Comparison of ENCODE assay signal across 1 cellular context in the genomic region with DNA sequence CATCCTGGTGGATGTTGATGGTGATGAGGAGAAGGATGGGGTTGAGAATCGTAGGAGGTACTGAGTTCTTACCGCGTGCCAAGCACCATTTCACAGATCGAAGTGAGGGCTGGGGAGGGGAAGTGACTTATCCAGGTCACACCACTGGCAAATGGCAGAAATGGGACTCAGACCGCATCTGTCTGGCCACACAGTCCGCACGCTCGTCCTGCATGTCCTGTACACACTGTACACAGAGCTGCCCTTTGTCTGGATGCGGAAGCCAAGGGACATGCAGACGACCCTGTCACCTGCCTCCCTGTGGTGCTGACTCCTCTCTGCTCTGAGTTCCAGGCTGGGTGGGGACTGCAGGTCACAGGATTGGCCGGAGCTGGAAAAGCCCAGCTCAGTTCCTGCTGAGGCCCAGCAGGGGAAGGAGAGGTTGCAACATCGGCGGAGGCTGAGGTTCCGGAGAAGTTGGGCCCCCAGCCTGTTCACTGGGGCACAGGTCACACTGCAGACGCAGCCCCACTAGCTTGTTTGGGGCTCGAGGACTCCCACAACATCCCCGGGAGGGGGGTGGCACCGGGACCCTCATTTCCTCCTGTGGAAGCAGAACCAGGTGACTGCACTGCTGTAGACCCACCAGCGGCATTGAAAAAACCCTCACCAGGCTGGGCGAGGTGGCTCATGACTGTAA.
A peak's percentile ranks its signal among the peaks of the same experiment; 100 is the strongest.
TF ChIP-seq lines count a peak whose summit lies in the region.

No MANE protein-coding gene starts in this region.

TF ChIP-seq in HepG2, 621 proteins besides CTCF, POLR2A, EP300 and RAD21 (continued from another document and continues in another):
- TF ChIP-seq NCOA1 (CRISPR knock-in tag; IDR thresholded peaks at IDR 0.05) (peak; percentile 78; the same call in 1 of the 2 replicates), NFATC3 (CRISPR knock-in tag; IDR thresholded peaks at IDR 0.05) (peak; percentile 70), HOXA5 (CRISPR knock-in tag; IDR thresholded peaks at IDR 0.05) (no peak), ZNF7 (CRISPR knock-in tag; IDR thresholded peaks at IDR 0.05) (no peak), ZNF446 (CRISPR knock-in tag; IDR thresholded peaks at IDR 0.05) (0 out of 2 replicates have a peak, but pooled peaks have one; percentile 35), ZFAT (CRISPR knock-in tag; conservative IDR thresholded peaks at IDR 0.05) (no peak), ZNF225 (CRISPR knock-in tag; IDR thresholded peaks at IDR 0.05) (no peak; the same call in 1 of the 2 replicates), KDM2A (CRISPR knock-in tag; IDR thresholded peaks at IDR 0.05; ENCODE audit: borderline replicate concordance, low read depth) (peak; percentile 80; the same call in 1 of the 2 replicates), YEATS2 (CRISPR knock-in tag; IDR thresholded peaks at IDR 0.05; ENCODE audit: borderline replicate concordance) (0 out of 2 replicates have a peak, but pooled peaks have one; percentile 77), ZNF101 (CRISPR knock-in tag; IDR thresholded peaks at IDR 0.05; ENCODE audit: borderline replicate concordance, low read depth) (no peak; the same call in 1 of the 2 replicates), ZNF746 (CRISPR knock-in tag; IDR thresholded peaks at IDR 0.05) (peak; percentile 99), ZFP62 (CRISPR knock-in tag; IDR thresholded peaks at IDR 0.05) (no peak), TEAD3 (CRISPR knock-in tag; optimal IDR thresholded peaks at IDR 0.05; ENCODE audit: borderline replicate concordance) (peak; percentile 95), ASH2L (IDR thresholded peaks at IDR 0.05; ENCODE audit: insufficient read length, low read depth, low read length) (peak; percentile 56), MAF1 (CRISPR knock-in tag; IDR thresholded peaks at IDR 0.05; ENCODE audit: borderline replicate concordance) (no peak), ZFP41 (CRISPR knock-in tag; IDR thresholded peaks at IDR 0.05; ENCODE audit: borderline replicate concordance) (peak; percentile 94; the same call in 1 of the 2 replicates), ZNF614 (CRISPR knock-in tag; IDR thresholded peaks at IDR 0.05; ENCODE audit: borderline replicate concordance) (peak; percentile 89), NFYB (CRISPR knock-in tag; IDR thresholded peaks at IDR 0.05) (no peak), ZNF777 (CRISPR knock-in tag; IDR thresholded peaks at IDR 0.05) (no peak; the same call in 1 of the 2 replicates), ZNF605 (CRISPR knock-in tag; IDR thresholded peaks at IDR 0.05) (peak; percentile 89), SIX4 (CRISPR knock-in tag; IDR thresholded peaks at IDR 0.05) (peak; percentile 28; the same call in 1 of the 2 replicates), PRPF4 (IDR thresholded peaks at IDR 0.05; ENCODE audit: low read depth, low read length, poor library complexity, severe bottlenecking) (no peak), SRY (CRISPR knock-in tag; IDR thresholded peaks at IDR 0.05) (peak; percentile 82; the same call in 1 of the 2 replicates), ZNF775 (CRISPR knock-in tag; IDR thresholded peaks at IDR 0.05; ENCODE audit: borderline replicate concordance) (0 out of 2 replicates have a peak, but pooled peaks have one; percentile 74), SMARCE1 (IDR thresholded peaks at IDR 0.05; ENCODE audit: borderline replicate concordance) (no peak), SOX5 (CRISPR knock-in tag; IDR thresholded peaks at IDR 0.05; ENCODE audit: borderline replicate concordance) (peak; percentile 98), SNRNP70 (IDR thresholded peaks at IDR 0.05; ENCODE audit: low read depth, low read length) (no peak), NBN (conservative IDR thresholded peaks at IDR 0.05) (no peak), CAMTA2 (CRISPR knock-in tag; IDR thresholded peaks at IDR 0.05; ENCODE audit: borderline replicate concordance) (no peak), ZNF552 (CRISPR knock-in tag; IDR thresholded peaks at IDR 0.05; ENCODE audit: borderline replicate concordance) (peak; percentile 48; the same call in 1 of the 2 replicates), SMAD9 (CRISPR knock-in tag; IDR thresholded peaks at IDR 0.05) (no peak; the same call in 1 of the 2 replicates), NFE2 (CRISPR knock-in tag; IDR thresholded peaks at IDR 0.05) (no peak)
- TF ChIP-seq, protein P1, sequence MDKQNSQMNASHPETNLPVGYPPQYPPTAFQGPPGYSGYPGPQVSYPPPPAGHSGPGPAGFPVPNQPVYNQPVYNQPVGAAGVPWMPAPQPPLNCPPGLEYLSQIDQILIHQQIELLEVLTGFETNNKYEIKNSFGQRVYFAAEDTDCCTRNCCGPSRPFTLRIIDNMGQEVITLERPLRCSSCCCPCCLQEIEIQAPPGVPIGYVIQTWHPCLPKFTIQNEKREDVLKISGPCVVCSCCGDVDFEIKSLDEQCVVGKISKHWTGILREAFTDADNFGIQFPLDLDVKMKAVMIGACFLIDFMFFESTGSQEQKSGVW (CRISPR knock-in tag; IDR thresholded peaks at IDR 0.05; ENCODE audit: borderline replicate concordance), result peak; percentile 89; the same call in 1 of the 2 replicates
- TF ChIP-seq, protein P2, sequence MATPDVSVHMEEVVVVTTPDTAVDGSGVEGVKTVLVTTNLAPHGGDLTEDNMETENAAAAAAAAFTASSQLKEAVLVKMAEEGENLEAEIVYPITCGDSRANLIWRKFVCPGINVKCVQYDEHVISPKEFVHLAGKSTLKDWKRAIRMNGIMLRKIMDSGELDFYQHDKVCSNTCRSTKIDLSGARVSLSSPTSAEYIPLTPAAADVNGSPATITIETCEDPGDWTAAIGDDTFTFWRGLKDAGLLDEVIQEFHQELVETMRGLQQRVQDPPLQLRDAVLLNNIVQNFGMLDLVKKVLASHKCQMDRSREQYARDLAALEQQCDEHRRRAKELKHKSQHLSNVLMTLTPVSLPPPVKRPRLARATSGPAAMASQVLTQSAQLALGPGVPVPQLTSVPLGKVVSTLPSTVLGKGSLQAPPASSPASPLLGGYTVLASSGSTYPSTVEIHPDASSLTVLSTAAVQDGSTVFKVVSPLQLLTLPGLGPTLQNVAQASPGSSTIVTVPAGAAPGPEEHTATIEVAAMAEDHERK (CRISPR knock-in tag; IDR thresholded peaks at IDR 0.05; ENCODE audit: low read depth), result no peak
- TF ChIP-seq, protein P3, sequence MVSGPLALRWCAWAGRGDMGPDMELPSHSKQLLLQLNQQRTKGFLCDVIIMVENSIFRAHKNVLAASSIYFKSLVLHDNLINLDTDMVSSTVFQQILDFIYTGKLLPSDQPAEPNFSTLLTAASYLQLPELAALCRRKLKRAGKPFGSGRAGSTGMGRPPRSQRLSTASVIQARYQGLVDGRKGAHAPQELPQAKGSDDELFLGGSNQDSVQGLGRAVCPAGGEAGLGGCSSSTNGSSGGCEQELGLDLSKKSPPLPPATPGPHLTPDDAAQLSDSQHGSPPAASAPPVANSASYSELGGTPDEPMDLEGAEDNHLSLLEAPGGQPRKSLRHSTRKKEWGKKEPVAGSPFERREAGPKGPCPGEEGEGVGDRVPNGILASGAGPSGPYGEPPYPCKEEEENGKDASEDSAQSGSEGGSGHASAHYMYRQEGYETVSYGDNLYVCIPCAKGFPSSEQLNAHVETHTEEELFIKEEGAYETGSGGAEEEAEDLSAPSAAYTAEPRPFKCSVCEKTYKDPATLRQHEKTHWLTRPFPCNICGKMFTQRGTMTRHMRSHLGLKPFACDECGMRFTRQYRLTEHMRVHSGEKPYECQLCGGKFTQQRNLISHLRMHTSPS (CRISPR knock-in tag; IDR thresholded peaks at IDR 0.05; ENCODE audit: low read depth), result peak; percentile 79; the same call in 1 of the 2 replicates
- TF ChIP-seq, protein P4, sequence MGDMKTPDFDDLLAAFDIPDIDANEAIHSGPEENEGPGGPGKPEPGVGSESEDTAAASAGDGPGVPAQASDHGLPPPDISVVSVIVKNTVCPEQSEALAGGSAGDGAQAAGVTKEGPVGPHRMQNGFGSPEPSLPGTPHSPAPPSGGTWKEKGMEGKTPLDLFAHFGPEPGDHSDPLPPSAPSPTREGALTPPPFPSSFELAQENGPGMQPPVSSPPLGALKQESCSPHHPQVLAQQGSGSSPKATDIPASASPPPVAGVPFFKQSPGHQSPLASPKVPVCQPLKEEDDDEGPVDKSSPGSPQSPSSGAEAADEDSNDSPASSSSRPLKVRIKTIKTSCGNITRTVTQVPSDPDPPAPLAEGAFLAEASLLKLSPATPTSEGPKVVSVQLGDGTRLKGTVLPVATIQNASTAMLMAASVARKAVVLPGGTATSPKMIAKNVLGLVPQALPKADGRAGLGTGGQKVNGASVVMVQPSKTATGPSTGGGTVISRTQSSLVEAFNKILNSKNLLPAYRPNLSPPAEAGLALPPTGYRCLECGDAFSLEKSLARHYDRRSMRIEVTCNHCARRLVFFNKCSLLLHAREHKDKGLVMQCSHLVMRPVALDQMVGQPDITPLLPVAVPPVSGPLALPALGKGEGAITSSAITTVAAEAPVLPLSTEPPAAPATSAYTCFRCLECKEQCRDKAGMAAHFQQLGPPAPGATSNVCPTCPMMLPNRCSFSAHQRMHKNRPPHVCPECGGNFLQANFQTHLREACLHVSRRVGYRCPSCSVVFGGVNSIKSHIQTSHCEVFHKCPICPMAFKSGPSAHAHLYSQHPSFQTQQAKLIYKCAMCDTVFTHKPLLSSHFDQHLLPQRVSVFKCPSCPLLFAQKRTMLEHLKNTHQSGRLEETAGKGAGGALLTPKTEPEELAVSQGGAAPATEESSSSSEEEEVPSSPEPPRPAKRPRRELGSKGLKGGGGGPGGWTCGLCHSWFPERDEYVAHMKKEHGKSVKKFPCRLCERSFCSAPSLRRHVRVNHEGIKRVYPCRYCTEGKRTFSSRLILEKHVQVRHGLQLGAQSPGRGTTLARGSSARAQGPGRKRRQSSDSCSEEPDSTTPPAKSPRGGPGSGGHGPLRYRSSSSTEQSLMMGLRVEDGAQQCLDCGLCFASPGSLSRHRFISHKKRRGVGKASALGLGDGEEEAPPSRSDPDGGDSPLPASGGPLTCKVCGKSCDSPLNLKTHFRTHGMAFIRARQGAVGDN (CRISPR knock-in tag; IDR thresholded peaks at IDR 0.05), result peak; percentile 100
- TF ChIP-seq, protein P5, sequence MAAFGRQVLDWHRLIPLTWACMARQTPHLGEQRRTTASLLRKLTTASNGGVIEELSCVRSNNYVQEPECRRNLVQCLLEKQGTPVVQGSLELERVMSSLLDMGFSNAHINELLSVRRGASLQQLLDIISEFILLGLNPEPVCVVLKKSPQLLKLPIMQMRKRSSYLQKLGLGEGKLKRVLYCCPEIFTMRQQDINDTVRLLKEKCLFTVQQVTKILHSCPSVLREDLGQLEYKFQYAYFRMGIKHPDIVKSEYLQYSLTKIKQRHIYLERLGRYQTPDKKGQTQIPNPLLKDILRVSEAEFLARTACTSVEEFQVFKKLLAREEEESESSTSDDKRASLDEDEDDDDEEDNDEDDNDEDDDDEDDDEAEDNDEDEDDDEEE (CRISPR knock-in tag; IDR thresholded peaks at IDR 0.05), result 0 out of 2 replicates have a peak, but pooled peaks have one; percentile 52
- TF ChIP-seq, protein P6, sequence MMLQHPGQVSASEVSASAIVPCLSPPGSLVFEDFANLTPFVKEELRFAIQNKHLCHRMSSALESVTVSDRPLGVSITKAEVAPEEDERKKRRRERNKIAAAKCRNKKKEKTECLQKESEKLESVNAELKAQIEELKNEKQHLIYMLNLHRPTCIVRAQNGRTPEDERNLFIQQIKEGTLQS (CRISPR knock-in tag; IDR thresholded peaks at IDR 0.05), result peak; percentile 74
- TF ChIP-seq, protein P7, sequence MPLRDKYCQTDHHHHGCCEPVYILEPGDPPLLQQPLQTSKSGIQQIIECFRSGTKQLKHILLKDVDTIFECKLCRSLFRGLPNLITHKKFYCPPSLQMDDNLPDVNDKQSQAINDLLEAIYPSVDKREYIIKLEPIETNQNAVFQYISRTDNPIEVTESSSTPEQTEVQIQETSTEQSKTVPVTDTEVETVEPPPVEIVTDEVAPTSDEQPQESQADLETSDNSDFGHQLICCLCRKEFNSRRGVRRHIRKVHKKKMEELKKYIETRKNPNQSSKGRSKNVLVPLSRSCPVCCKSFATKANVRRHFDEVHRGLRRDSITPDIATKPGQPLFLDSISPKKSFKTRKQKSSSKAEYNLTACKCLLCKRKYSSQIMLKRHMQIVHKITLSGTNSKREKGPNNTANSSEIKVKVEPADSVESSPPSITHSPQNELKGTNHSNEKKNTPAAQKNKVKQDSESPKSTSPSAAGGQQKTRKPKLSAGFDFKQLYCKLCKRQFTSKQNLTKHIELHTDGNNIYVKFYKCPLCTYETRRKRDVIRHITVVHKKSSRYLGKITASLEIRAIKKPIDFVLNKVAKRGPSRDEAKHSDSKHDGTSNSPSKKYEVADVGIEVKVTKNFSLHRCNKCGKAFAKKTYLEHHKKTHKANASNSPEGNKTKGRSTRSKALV (CRISPR knock-in tag; IDR thresholded peaks at IDR 0.05), result no peak; the same call in 1 of the 2 replicates
- TF ChIP-seq, protein P8, sequence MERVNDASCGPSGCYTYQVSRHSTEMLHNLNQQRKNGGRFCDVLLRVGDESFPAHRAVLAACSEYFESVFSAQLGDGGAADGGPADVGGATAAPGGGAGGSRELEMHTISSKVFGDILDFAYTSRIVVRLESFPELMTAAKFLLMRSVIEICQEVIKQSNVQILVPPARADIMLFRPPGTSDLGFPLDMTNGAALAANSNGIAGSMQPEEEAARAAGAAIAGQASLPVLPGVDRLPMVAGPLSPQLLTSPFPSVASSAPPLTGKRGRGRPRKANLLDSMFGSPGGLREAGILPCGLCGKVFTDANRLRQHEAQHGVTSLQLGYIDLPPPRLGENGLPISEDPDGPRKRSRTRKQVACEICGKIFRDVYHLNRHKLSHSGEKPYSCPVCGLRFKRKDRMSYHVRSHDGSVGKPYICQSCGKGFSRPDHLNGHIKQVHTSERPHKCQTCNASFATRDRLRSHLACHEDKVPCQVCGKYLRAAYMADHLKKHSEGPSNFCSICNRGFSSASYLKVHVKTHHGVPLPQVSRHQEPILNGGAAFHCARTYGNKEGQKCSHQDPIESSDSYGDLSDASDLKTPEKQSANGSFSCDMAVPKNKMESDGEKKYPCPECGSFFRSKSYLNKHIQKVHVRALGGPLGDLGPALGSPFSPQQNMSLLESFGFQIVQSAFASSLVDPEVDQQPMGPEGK (CRISPR knock-in tag; IDR thresholded peaks at IDR 0.05), result peak; percentile 98
- TF ChIP-seq, protein P9, sequence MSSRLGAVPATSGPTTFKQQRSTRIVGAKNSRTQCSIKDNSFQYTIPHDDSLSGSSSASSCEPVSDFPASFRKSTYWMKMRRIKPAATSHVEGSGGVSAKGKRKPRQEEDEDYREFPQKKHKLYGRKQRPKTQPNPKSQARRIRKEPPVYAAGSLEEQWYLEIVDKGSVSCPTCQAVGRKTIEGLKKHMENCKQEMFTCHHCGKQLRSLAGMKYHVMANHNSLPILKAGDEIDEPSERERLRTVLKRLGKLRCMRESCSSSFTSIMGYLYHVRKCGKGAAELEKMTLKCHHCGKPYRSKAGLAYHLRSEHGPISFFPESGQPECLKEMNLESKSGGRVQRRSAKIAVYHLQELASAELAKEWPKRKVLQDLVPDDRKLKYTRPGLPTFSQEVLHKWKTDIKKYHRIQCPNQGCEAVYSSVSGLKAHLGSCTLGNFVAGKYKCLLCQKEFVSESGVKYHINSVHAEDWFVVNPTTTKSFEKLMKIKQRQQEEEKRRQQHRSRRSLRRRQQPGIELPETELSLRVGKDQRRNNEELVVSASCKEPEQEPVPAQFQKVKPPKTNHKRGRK (CRISPR knock-in tag; IDR thresholded peaks at IDR 0.05), result 0 out of 2 replicates have a peak, but pooled peaks have one; percentile 74
